In genomic region chr16:69176033-69176780, GRCh38 we compare ENCODE assay signal across 20 cellular contexts. TPM values are rescaled to one million over a fixed set of nuclear protein-coding genes. Genes with fewer than 3 reads are reported as not detected.
DNase-seq lines count a peak whose midpoint lies in the region; ATAC-seq and TF ChIP-seq lines count a peak whose summit lies in the region.
"Had no signal": no experiment of that assay in that cellular context is flagged by ENCODE, and none has a peak within 500 bp of the region (broad histone marks: within the 10 kb centered on the region; RNA-seq: fewer than 3 reads in every experiment).

No MANE protein-coding gene starts in this region.

- POLR2A ChIA-PET in PC-9 (lab: Charles Lee; ENCODE audit: unreplicated experiment), result interaction anchor here (0.5 kb wide), 1 partner anchor 13 kb away, joined by 8 read pairs; no protein-coding TSS in a partner anchor

- ATAC-seq in upper lobe of right lung, result no peak
- ATAC-seq: activated CD4-positive, CD25-positive, alpha-beta regulatory T cell treated with anti-CD3 and anti-CD28 coated beads, Interleukin-2, amount 50 U/mL, for 24 hours; GM12878; sciatic nerve had no signal

- no TSS peak for BruUV-seq in mammary epithelial cell (replicated peaks; lab: Mats Ljungman, UMichigan)
- no TSS peak for BruUV-seq in PC-9 (replicated peaks; lab: Mats Ljungman, UMichigan)

- no peak overlapping the region for H3K4me2 ChIP-seq in mammary epithelial cell (ENCODE audit: insufficient read depth, low read depth, low read length)
- no peak overlapping the region for H3K4me2 ChIP-seq in PC-9

- intact Hi-C loops in mammary epithelial cell (cut with micrococcal nuclease), result no loop called here
- intact Hi-C loops in breast epithelium (cut with DNase I; ENCODE audit: low total_unique reads), result no loop called here
- intact Hi-C loops in upper lobe of right lung (cut with DNase I), result no loop called here
- intact Hi-C loops in PC-9 (cut with micrococcal nuclease; ENCODE audit: unreplicated experiment), result no loop called here

- in situ Hi-C loops in mammary epithelial cell (cut with MboI; ENCODE audit: low sequenced_read_pairs in 2 of 2), result no loop called here
- in situ Hi-C loops in astrocyte of the spinal cord (cut with HindIII; ENCODE audit: low sequenced_read_pairs), result no loop called here

- no peak overlapping the region for H2AFZ ChIP-seq in mammary epithelial cell (ENCODE audit: low read depth, low read length)
- H2AFZ ChIP-seq in PC-9, result no peak overlapping the region

- DNase-seq in mammary epithelial cell (peak; percentile 21), breast epithelium (ENCODE audit: low spot score in 2 of 2) (no peak), astrocyte of the spinal cord (ENCODE audit: low read depth, low spot score) (peak; percentile 82), hepatic stellate cell (ENCODE audit: low spot score) (peak; percentile 51), upper lobe of right lung (no peak), OCI-M1 (lab: John Stamatoyannopoulos, UW) (no peak), PC-9 (no peak)
- no peak for DNase-seq in stimulated activated CD4-positive, alpha-beta T cell treated with anti-CD3 and anti-CD28 coated beads, Interleukin-4, amount 100 ng/mL, for 1 hour
- DNase-seq: 8988T; activated naive CD4-positive, alpha-beta T cell treated with Interleukin-2 at 50 U/mL for 16 hours; caudate nucleus; CD8-positive, alpha-beta memory T cell; endodermal cell; heart left ventricle; stimulated activated CD4-positive, alpha-beta T cell treated with anti-CD3 and anti-CD28 coated beads, Interleukin-2, amount 100 ng/mL, for 48 hours had no signal

- dilution Hi-C loops in mammary epithelial cell (cut with HindIII; ENCODE audit: low sequenced_read_pairs), result no loop called here

- H3K36me3 ChIP-seq in mammary epithelial cell (ENCODE audit: insufficient read depth, low read length) (no peaks in the 10 kb centered on the region), breast epithelium (no peaks in the 10 kb centered on the region), upper lobe of right lung (no peaks in the 10 kb centered on the region), PC-9 (ENCODE audit: low read depth) (no peaks in the 10 kb centered on the region; the same call in 1 of the 2 replicates)
- H3K36me3 ChIP-seq: heart left ventricle, neutrophil, tibial nerve had no signal

- H4K20me1 ChIP-seq in mammary epithelial cell (ENCODE audit: insufficient read depth, low read length) (no peaks in the 10 kb centered on the region), PC-9 (ENCODE audit: insufficient read depth) (no peaks in the 10 kb centered on the region)

- no peak overlapping the region for H3K4me3 ChIP-seq in mammary epithelial cell (replicated peaks in 1 of 3; ENCODE audit: insufficient read depth in 1 of 3, low read depth in 2 of 3, low read length in 3 of 3)
- no peak overlapping the region for H3K4me3 ChIP-seq in breast epithelium
- no peak overlapping the region for H3K4me3 ChIP-seq in astrocyte of the spinal cord (ENCODE audit: low read depth, low read length)
- no peak overlapping the region for H3K4me3 ChIP-seq in upper lobe of right lung
- no peak overlapping the region for H3K4me3 ChIP-seq in PC-9
- H3K4me3 ChIP-seq: GM12878, heart left ventricle, tibial nerve had no signal

- H3K9me3 ChIP-seq in mammary epithelial cell (replicated peaks; ENCODE audit: insufficient read depth, low read length) (no peaks in the 10 kb centered on the region), breast epithelium (no peaks in the 10 kb centered on the region), upper lobe of right lung (no peaks in the 10 kb centered on the region), PC-9 (ENCODE audit: insufficient read depth, low read depth) (no peaks in the 10 kb centered on the region)
- H3K9me3 ChIP-seq: heart left ventricle, neutrophil, tibial nerve had no signal

- CTCF ChIA-PET in mammary epithelial cell (lab: Charles Lee; ENCODE audit: low non-redundant PET) (no interaction called here), PC-9 (lab: Charles Lee) (no interaction called here)

- H3K79me2 ChIP-seq in mammary epithelial cell (ENCODE audit: insufficient read depth, low read length) (no peaks in the 10 kb centered on the region), PC-9 (ENCODE audit: low read depth) (no peaks in the 10 kb centered on the region)

- H3F3A ChIP-seq in PC-9 (ENCODE audit: insufficient read depth, low read depth), result peaks cover 46% of the 10 kb centered on the region

- no peak overlapping the region for H3K27ac ChIP-seq in mammary epithelial cell (ENCODE audit: insufficient read depth, low read depth, low read length)
- H3K27ac ChIP-seq in breast epithelium, result peak overlapping the region in 1 of 2 donors; percentile 11
- peak overlapping the region; percentile 8 for H3K27ac ChIP-seq in upper lobe of right lung
- no peak overlapping the region for H3K27ac ChIP-seq in PC-9
- H3K27ac ChIP-seq: heart left ventricle, neutrophil had no signal

- H3K9ac ChIP-seq in mammary epithelial cell (ENCODE audit: insufficient read depth, low read length), result no peak overlapping the region

- no peak for TF ChIP-seq CTCF in mammary epithelial cell (conservative IDR thresholded peaks at IDR 0.05 in 1 of 2, IDR thresholded peaks at IDR 0.05 in 1 of 2; ENCODE audit: extremely low read depth in 1 of 2, insufficient read depth in 1 of 2, low read depth in 1 of 2, low read length in 2 of 2)
- TF ChIP-seq CTCF in breast epithelium (IDR thresholded peaks at IDR 0.05), result no peak
- TF ChIP-seq CTCF in astrocyte of the spinal cord (IDR thresholded peaks at IDR 0.05; ENCODE audit: low read depth, low read length), result no peak
- no peak for TF ChIP-seq CTCF in upper lobe of right lung (IDR thresholded peaks at IDR 0.05)
- TF ChIP-seq CTCF in PC-9 (conservative IDR thresholded peaks at IDR 0.05), result no peak

- H3K4me1 ChIP-seq in mammary epithelial cell (ENCODE audit: insufficient read depth, low read length) (peaks cover 21% of the 10 kb centered on the region), breast epithelium (peaks cover 0 to 10% of the 10 kb centered on the region in 2 donors), upper lobe of right lung (peaks cover 31% of the 10 kb centered on the region), PC-9 (replicated peaks; ENCODE audit: insufficient read depth) (peaks cover 36% of the 10 kb centered on the region)

- 100% methylated on average over 4 of the region's 4 CpGs for WGBS in mammary epithelial cell (ENCODE audit: low coverage, missing lambda C conversion rate)

- H3K9me2 ChIP-seq in PC-9 (ENCODE audit: insufficient read depth), result no peaks in the 10 kb centered on the region

- H3K27me3 ChIP-seq in mammary epithelial cell (ENCODE audit: insufficient read depth, low read length), result no peaks in the 10 kb centered on the region
- H3K27me3 ChIP-seq in breast epithelium, result no peaks in the 10 kb centered on the region
- no peaks in the 10 kb centered on the region for H3K27me3 ChIP-seq in upper lobe of right lung
- no peaks in the 10 kb centered on the region for H3K27me3 ChIP-seq in PC-9 (ENCODE audit: insufficient read depth, low read depth)
- H3K27me3 ChIP-seq: heart left ventricle, neutrophil, tibial nerve had no signal

- TF ChIP-seq POLR2A in breast epithelium (IDR thresholded peaks at IDR 0.05), result no peak

RNA-seq across cellular contexts. Expression of gene SNTB2, which starts 10.8 kb away (rescaled TPM):
- total RNA-seq in mammary epithelial cell, result 10 to 100 TPM; 20.3 to 31.2 TPM
- polyA plus RNA-seq in mammary epithelial cell, result 16.1 TPM
- 39.2 TPM for polyA minus RNA-seq in mammary epithelial cell
- total RNA-seq in breast epithelium, result 10 to 100 TPM; 29.8 to 78.1 (median 36.6) TPM
- 44.6 TPM for total RNA-seq in upper lobe of right lung
- total RNA-seq in PC-9 (2021), result 30.3 and 33.8 TPM in 2 replicates

RNA-seq across cellular contexts. Expression of gene UTP4, which starts 43.8 kb away (rescaled TPM):
- total RNA-seq in mammary epithelial cell (10 to 100 TPM; 27.5 to 94.7 TPM), breast epithelium (10 to 100 TPM; 24.6 to 34.1 (median 33.9) TPM), upper lobe of right lung (36.5 TPM), PC-9 (2021) (42.1 and 45.9 TPM in 2 replicates)
- 105 TPM for polyA plus RNA-seq in mammary epithelial cell
- polyA minus RNA-seq in mammary epithelial cell, result 189 TPM

RNA-seq across cellular contexts. Expression of gene CHTF8, which starts 43.8 kb away (rescaled TPM):
- total RNA-seq in mammary epithelial cell (100 to 1,000 TPM in 1 of 2 donors, 10 to 100 TPM in 1; 48.2 to 132 TPM), breast epithelium (10 to 100 TPM; 54.1 to 85.8 (median 71.2) TPM), upper lobe of right lung (97.3 TPM), PC-9 (2021) (126 and 161 TPM in 2 replicates)
- polyA plus RNA-seq in mammary epithelial cell, result 117 TPM
- polyA minus RNA-seq in mammary epithelial cell, result 224 TPM

Comparison
In these comparisons a context has a peak if more than half of its experiments do, and no peak if none do; other contexts are left out.
1. DNase-seq: peak in mammary epithelial cell (single experiment), astrocyte of the spinal cord (single experiment) and hepatic stellate cell (single experiment); none in breast epithelium (0 of 2), upper lobe of right lung (single experiment), OCI-M1 (single experiment), PC-9 (0 of 2) and stimulated activated CD4-positive, alpha-beta T cell treated with anti-CD3 and anti-CD28 coated beads, Interleukin-4, amount 100 ng/mL, for 1 hour (single experiment).